Comparison of ENCODE assay signal across 16 cellular contexts in genomic region chr12:49888461-49889151, GRCh38. TPM values are rescaled to one million over a fixed set of nuclear protein-coding genes. Genes with fewer than 3 reads are reported as not detected.
DNase-seq lines count a peak whose midpoint lies in the region; ATAC-seq and TF ChIP-seq lines count a peak whose summit lies in the region.
"Had no signal": no experiment of that assay in that cellular context is flagged by ENCODE, and none has a peak within 500 bp of the region (broad histone marks: within the 10 kb centered on the region; RNA-seq: fewer than 3 reads in every experiment).

No MANE protein-coding gene starts in this region.

- no peaks in the 10 kb centered on the region for H3K4me1 ChIP-seq in right cardiac atrium (ENCODE audit: control insufficient read depth, insufficient read depth, low read length)
- H3K4me1 ChIP-seq in left ventricle myocardium inferior = no peaks in the 10 kb centered on the region
- peaks cover 4% of the 10 kb centered on the region for H3K4me1 ChIP-seq in endodermal cell (ENCODE audit: control insufficient read depth, insufficient read depth, low read length)
- H3K4me1 ChIP-seq in GM23248 (ENCODE audit: insufficient read depth) = no peaks in the 10 kb centered on the region
- H3K4me1 ChIP-seq: gastroesophageal sphincter had no signal

- TF ChIP-seq CTCF in left ventricle myocardium inferior (IDR thresholded peaks at IDR 0.05; ENCODE audit: borderline replicate concordance) (no peak), endodermal cell (conservative IDR thresholded peaks at IDR 0.05) (no peak)

- DNase-seq in right cardiac atrium = peak in 2 of 3 donors; percentile 24 to 39
- no peak for DNase-seq in left ventricle myocardium inferior
- peak; percentile 89 for DNase-seq in NCI-H69 (lab: John Stamatoyannopoulos, UW)
- DNase-seq in endodermal cell = peak; percentile 46
- no peak for DNase-seq in stimulated activated CD4-positive, alpha-beta T cell treated with anti-CD3 and anti-CD28 coated beads, Interleukin-4, amount 100 ng/mL, for 24 hours
- DNase-seq in kidney tubule cell (ENCODE audit: low spot score) = no peak
- no peak for DNase-seq in NK-92 treated with Interleukin-12 subunit alpha and Interleukin-12 subunit beta, amount 100 ng/mL, for 24 hours (lab: John Stamatoyannopoulos, UW)
- DNase-seq in GM23248 = no peak
- DNase-seq: activated B cell treated with CpG ODN at 0.5 μM for 24 hours; anterior cingulate cortex; naive thymus-derived CD4-positive, alpha-beta T cell; NCI-H1930; Right ventricle myocardium superior; spleen had no signal

- H3K4me3 ChIP-seq in right cardiac atrium (ENCODE audit: low read length) = no peak overlapping the region
- H3K4me3 ChIP-seq in left ventricle myocardium inferior = no peak overlapping the region
- no peak overlapping the region for H3K4me3 ChIP-seq in endodermal cell (ENCODE audit: low read length)
- no peak overlapping the region for H3K4me3 ChIP-seq in GM23248
- H3K4me3 ChIP-seq: gastroesophageal sphincter, spleen had no signal

- H3K9me3 ChIP-seq in right cardiac atrium (ENCODE audit: control insufficient read depth, low read length) (no peaks in the 10 kb centered on the region), left ventricle myocardium inferior (replicated peaks) (no peaks in the 10 kb centered on the region), endodermal cell (ENCODE audit: control insufficient read depth, low read length) (no peaks in the 10 kb centered on the region), GM23248 (ENCODE audit: low read depth) (no peaks in the 10 kb centered on the region)
- H3K9me3 ChIP-seq: gastroesophageal sphincter, spleen had no signal

- H3K4me3 Mint-ChIP-seq in endodermal cell = no peak overlapping the region
- H3K4me3 Mint-ChIP-seq: activated B cell treated with CpG ODN at 0.5 μM for 24 hours; naive thymus-derived CD4-positive, alpha-beta T cell; stimulated activated naive CD8-positive, alpha-beta T cell treated with anti-CD3 and anti-CD28 coated beads, Interleukin-15, Interleukin-2, amounts not matched to agents 100 ng/mL and 50 ng/mL, for 24 hours had no signal

- no peaks in the 10 kb centered on the region for H3K36me3 Mint-ChIP-seq in endodermal cell (ENCODE audit: low read depth)
- H3K36me3 Mint-ChIP-seq: naive thymus-derived CD4-positive, alpha-beta T cell had no signal

- H3K9ac ChIP-seq in endodermal cell (ENCODE audit: extremely low read depth, low read length, poor library complexity, severe bottlenecking) (no peak overlapping the region), GM23248 (no peak overlapping the region)

- no peak overlapping the region for H3K27ac ChIP-seq in right cardiac atrium (ENCODE audit: low read length)
- no peak overlapping the region for H3K27ac ChIP-seq in left ventricle myocardium inferior (replicated peaks)
- no peak overlapping the region for H3K27ac ChIP-seq in endodermal cell (ENCODE audit: low read depth, low read length)
- no peak overlapping the region for H3K27ac ChIP-seq in GM23248
- H3K27ac ChIP-seq: gastroesophageal sphincter, spleen had no signal

- peak in 1 of 2 donors; percentile 15 for ATAC-seq in right cardiac atrium
- ATAC-seq: gastroesophageal sphincter; naive thymus-derived CD4-positive, alpha-beta T cell had no signal

- no peaks in the 10 kb centered on the region for H3K9me2 ChIP-seq in GM23248 (ENCODE audit: insufficient read depth)

- no peak overlapping the region for H3K4me2 ChIP-seq in GM23248 (ENCODE audit: unreplicated experiment)

- H3K9me3 Mint-ChIP-seq in endodermal cell = no peaks in the 10 kb centered on the region
- H3K9me3 Mint-ChIP-seq: activated B cell treated with CpG ODN at 0.5 μM for 24 hours; stimulated activated naive CD8-positive, alpha-beta T cell treated with anti-CD3 and anti-CD28 coated beads, Interleukin-15, Interleukin-2, amounts not matched to agents 100 ng/mL and 50 ng/mL, for 24 hours had no signal

- H3K27me3 Mint-ChIP-seq in endodermal cell (ENCODE audit: insufficient read depth) = peaks cover 26% of the 10 kb centered on the region

- WGBS in right cardiac atrium = 96% methylated on average over 13 of the region's 13 CpGs
- 83 to 94% methylated on average over 7 to 13 of the region's 13 CpGs for WGBS in endodermal cell (ENCODE audit: insufficient coverage in 1 of 2, insufficient read length in 1 of 2), 2 experiments
- 80 to 85% methylated on average over 13 of the region's 13 CpGs for WGBS in GM23248 (ENCODE audit: low coverage in 1 of 2, low lambda C conversion rate in 2 of 2, missing lambda C conversion rate in 2 of 2), 2 experiments

- no peak overlapping the region for H3K27ac Mint-ChIP-seq in endodermal cell
- H3K27ac Mint-ChIP-seq: activated B cell treated with CpG ODN at 0.5 μM for 24 hours; naive thymus-derived CD4-positive, alpha-beta T cell; stimulated activated naive CD8-positive, alpha-beta T cell treated with anti-CD3 and anti-CD28 coated beads, Interleukin-15, Interleukin-2, amounts not matched to agents 100 ng/mL and 50 ng/mL, for 24 hours had no signal

- no peaks in the 10 kb centered on the region for H3K79me2 ChIP-seq in GM23248 (ENCODE audit: insufficient read depth)

- no peak overlapping the region for H2AFZ ChIP-seq in GM23248

- intact Hi-C loops in right cardiac atrium (cut with DNase I) = no loop called here
- intact Hi-C loops in left ventricle myocardium inferior (cut with micrococcal nuclease) = no loop called here

- H3F3A ChIP-seq in GM23248 (ENCODE audit: insufficient read depth) = no peaks in the 10 kb centered on the region

- in situ Hi-C loops in GM23248 (cut with MboI) = no loop called here

- H3K4me1 Mint-ChIP-seq in endodermal cell = peaks cover 33% of the 10 kb centered on the region

- H3K27me3 ChIP-seq in right cardiac atrium (ENCODE audit: control insufficient read depth, insufficient read depth) = no peaks in the 10 kb centered on the region
- H3K27me3 ChIP-seq in left ventricle myocardium inferior (ENCODE audit: low read depth) = peaks cover 62% of the 10 kb centered on the region
- H3K27me3 ChIP-seq in endodermal cell (ENCODE audit: control insufficient read depth, insufficient read depth, low read length, poor library complexity, severe bottlenecking) = no peaks in the 10 kb centered on the region
- peaks cover 13% of the 10 kb centered on the region for H3K27me3 ChIP-seq in GM23248 (replicated peaks; ENCODE audit: insufficient read depth)

- no peaks in the 10 kb centered on the region for H3K36me3 ChIP-seq in left ventricle myocardium inferior
- no peaks in the 10 kb centered on the region for H3K36me3 ChIP-seq in endodermal cell (ENCODE audit: control insufficient read depth, insufficient read depth, low read length)
- no peaks in the 10 kb centered on the region for H3K36me3 ChIP-seq in GM23248 (ENCODE audit: low read depth)
- H3K36me3 ChIP-seq: gastroesophageal sphincter, spleen had no signal

- no peaks in the 10 kb centered on the region for H4K20me1 ChIP-seq in GM23248 (ENCODE audit: insufficient read depth)

RNA-seq across cellular contexts. Expression of gene FAIM2, which starts 15.1 kb away (rescaled TPM):
- total RNA-seq in right cardiac atrium (10 to 100 TPM; 10.4 to 31.1 (median 17.4) TPM), left ventricle myocardium inferior (7.4 TPM), endodermal cell (not detected)
- polyA plus RNA-seq in right cardiac atrium (37.4 TPM), GM23248 (2016; fragmentation: Nextera tagmentation; extraction: Ambion mirVana) (4.6 and 5.3 TPM in 2 replicates)
- 4.4 TPM for polyA plus RNA-seq in endodermal cell (2013, experiment 1 of 2)
- 3.2 TPM for polyA plus RNA-seq in endodermal cell (2013, experiment 2 of 2)
- total RNA-seq in GM23248 (2014; rRNA removed; shearing (Covaris generic)) = 0.86 and 2.8 TPM in 2 replicates
- total RNA-seq: activated B cell treated with CpG ODN at 0.5 μM for 24 hours had no signal
- polyA plus RNA-seq: naive thymus-derived CD4-positive, alpha-beta T cell had no signal

RNA-seq across cellular contexts. Expression of gene BCDIN3D, which starts 45.7 kb away (rescaled TPM):
- total RNA-seq in right cardiac atrium = 1 to 10 TPM; 2.9 to 3.6 (median 3.2) TPM
- 2.2 TPM for polyA plus RNA-seq in right cardiac atrium
- total RNA-seq in left ventricle myocardium inferior = 2.9 TPM
- 1 to 10 TPM; 2.8 to 3.8 TPM for total RNA-seq in endodermal cell
- 4.8 TPM for polyA plus RNA-seq in endodermal cell (2013, experiment 1 of 2)
- 5.1 TPM for polyA plus RNA-seq in endodermal cell (2013, experiment 2 of 2)
- 3.3 and 4.2 TPM in 2 replicates for total RNA-seq in GM23248 (2014; rRNA removed; shearing (Covaris generic))
- 3.7 TPM in 2 replicates for polyA plus RNA-seq in GM23248 (2016; fragmentation: Nextera tagmentation; extraction: Ambion mirVana)

Comparison
In these comparisons a context has a peak if more than half of its experiments do, and no peak if none do; other contexts are left out.
1. DNase-seq: peak in right cardiac atrium (2 of 3), NCI-H69 (single experiment) and endodermal cell (single experiment); none in left ventricle myocardium inferior (single experiment), stimulated activated CD4-positive, alpha-beta T cell treated with anti-CD3 and anti-CD28 coated beads, Interleukin-4, amount 100 ng/mL, for 24 hours (single experiment), kidney tubule cell (single experiment), NK-92 treated with Interleukin-12 subunit alpha and Interleukin-12 subunit beta, amount 100 ng/mL, for 24 hours (single experiment) and GM23248 (single experiment).